14 cellular contexts compared by ENCODE assay signal in the genomic region with DNA sequence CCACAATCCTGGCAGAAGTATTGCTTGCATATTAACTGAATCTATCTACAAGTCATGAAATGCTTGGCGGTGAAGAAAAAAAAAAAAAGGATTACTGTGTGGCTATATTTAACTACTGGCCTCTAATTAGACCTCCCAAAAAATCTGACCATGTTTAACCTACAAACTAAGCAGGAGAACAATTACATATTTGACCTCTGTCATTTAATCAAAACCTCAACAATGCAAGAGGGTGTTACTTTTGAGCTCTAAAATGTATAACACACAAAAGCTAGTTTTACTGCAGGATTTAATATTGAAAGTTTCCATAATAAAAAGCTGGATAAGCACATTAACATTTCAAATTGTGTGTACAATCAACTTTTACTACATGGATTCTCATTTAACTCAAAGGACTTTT. TPM values are rescaled to one million over a fixed set of nuclear protein-coding genes. Genes with fewer than 3 reads are reported as not detected.
A peak's percentile ranks its signal among the peaks of the same experiment; 100 is the strongest.
DNase-seq lines count a peak whose midpoint lies in the region; ATAC-seq, FAIRE-seq and TF ChIP-seq lines count a peak whose summit lies in the region.
"Had no signal": no experiment of that assay in that cellular context is flagged by ENCODE, and none has a peak within 500 bp of the region (broad histone marks: within the 10 kb centered on the region; RNA-seq: fewer than 3 reads in every experiment).

No MANE protein-coding gene starts in this region.

- H3K27me3 Mint-ChIP-seq in activated CD8-positive, alpha-beta T cell treated with anti-CD3 and anti-CD28 coated beads, Interleukin-2, amount 10 ng/mL, durations not matched to agents 7 days and 5 days (ENCODE audit: low read depth): no peaks in the 10 kb centered on the region

- no peaks in the 10 kb centered on the region for H3K9me3 ChIP-seq in left ventricle myocardium inferior (replicated peaks)
- no peaks in the 10 kb centered on the region for H3K9me3 ChIP-seq in right atrium auricular region
- no peaks in the 10 kb centered on the region for H3K9me3 ChIP-seq in keratinocyte (ENCODE audit: control insufficient read depth, low read depth, low read length)
- H3K9me3 ChIP-seq in upper lobe of right lung: no peaks in the 10 kb centered on the region
- no peaks in the 10 kb centered on the region for H3K9me3 ChIP-seq in aorta (ENCODE audit: control insufficient read depth, low read length)
- H3K9me3 ChIP-seq: right lobe of liver, SJSA1 had no signal

- H3K27me3 ChIP-seq in left ventricle myocardium inferior (ENCODE audit: low read depth) (no peaks in the 10 kb centered on the region), right atrium auricular region (no peaks in the 10 kb centered on the region), keratinocyte (ENCODE audit: control insufficient read depth, extremely low read depth, insufficient read depth, low read length) (no peaks in the 10 kb centered on the region), upper lobe of right lung (no peaks in the 10 kb centered on the region), aorta (ENCODE audit: control insufficient read depth in 1 of 2, insufficient read depth in 2 of 2, low read length in 1 of 2) (no peaks in the 10 kb centered on the region)
- H3K27me3 ChIP-seq: right lobe of liver, SJSA1 had no signal

- H3K27ac ChIP-seq in left ventricle myocardium inferior (replicated peaks) (peak overlapping the region; percentile 80), right atrium auricular region (no peak overlapping the region), keratinocyte (ENCODE audit: control insufficient read depth, insufficient read depth, low read length) (no peak overlapping the region), upper lobe of right lung (no peak overlapping the region), aorta (ENCODE audit: low read depth in 1 of 2, low read length in 2 of 2) (no peak overlapping the region), substantia nigra (ENCODE audit: low read depth, low read length, poor library complexity, severe bottlenecking) (no peak overlapping the region)
- H3K27ac ChIP-seq: right lobe of liver, SJSA1 had no signal

- no peaks in the 10 kb centered on the region for H3K9me3 Mint-ChIP-seq in activated CD8-positive, alpha-beta T cell treated with anti-CD3 and anti-CD28 coated beads, Interleukin-2, amount 10 ng/mL, durations not matched to agents 7 days and 5 days (ENCODE audit: insufficient read depth)

- no peaks in the 10 kb centered on the region for H3K9me1 ChIP-seq in keratinocyte (ENCODE audit: control insufficient read depth, extremely low read depth, insufficient read depth, low read length)

- H3K9ac ChIP-seq in keratinocyte (ENCODE audit: control insufficient read depth, extremely low read depth, insufficient read depth, low read length): no peak overlapping the region

- H3K27ac Mint-ChIP-seq in activated CD8-positive, alpha-beta T cell treated with anti-CD3 and anti-CD28 coated beads, Interleukin-2, amount 10 ng/mL, durations not matched to agents 7 days and 5 days: peak overlapping the region; percentile 89

- H3K4me3 Mint-ChIP-seq in activated CD8-positive, alpha-beta T cell treated with anti-CD3 and anti-CD28 coated beads, Interleukin-2, amount 10 ng/mL, durations not matched to agents 7 days and 5 days: peak overlapping the region; percentile 84

- POLR2A ChIA-PET in activated CD8-positive, alpha-beta T cell treated with anti-CD3 and anti-CD28 coated beads, Interleukin-2, amount 10 ng/mL, durations not matched to agents 7 days and 5 days (lab: Charles Lee): interaction anchor here (1.8 kb wide), 1 partner anchor 220 kb away, joined by 5 read pairs; no protein-coding TSS in a partner anchor

- dilution Hi-C loops in keratinocyte (cut with MboI; ENCODE audit: extremely low pct_ligation_motif_present, low sequenced_read_pairs): no loop called here

- TF ChIP-seq CTCF in left ventricle myocardium inferior (IDR thresholded peaks at IDR 0.05; ENCODE audit: borderline replicate concordance) (no peak), right atrium auricular region (IDR thresholded peaks at IDR 0.05) (no peak), keratinocyte (optimal IDR thresholded peaks at IDR 0.05 in 1 of 3, IDR thresholded peaks at IDR 0.05 in 1 of 3, conservative IDR thresholded peaks at IDR 0.05 in 1 of 3; ENCODE audit: extremely low read depth in 1 of 3, insufficient read depth in 2 of 3, low read length in 3 of 3) (no peak), upper lobe of right lung (IDR thresholded peaks at IDR 0.05) (no peak)

- H3K36me3 Mint-ChIP-seq in activated CD8-positive, alpha-beta T cell treated with anti-CD3 and anti-CD28 coated beads, Interleukin-2, amount 10 ng/mL, durations not matched to agents 7 days and 5 days (ENCODE audit: low read depth): peaks cover 24% of the 10 kb centered on the region

- peak overlapping the region; percentile 71 for H3K4me2 ChIP-seq in keratinocyte (ENCODE audit: control insufficient read depth, extremely low read depth, insufficient read depth, low read depth, low read length)

- intact Hi-C loops in left ventricle myocardium inferior (cut with micrococcal nuclease) (no loop called here), upper lobe of right lung (cut with DNase I) (no loop called here), aorta (cut with DNase I) (no loop called here)

- ATAC-seq in activated CD8-positive, alpha-beta T cell treated with anti-CD3 and anti-CD28 coated beads, Interleukin-2, amount 10 ng/mL, durations not matched to agents 7 days and 5 days: no peak
- no peak for ATAC-seq in upper lobe of right lung
- ATAC-seq in aorta (ENCODE audit: low FRiP score): no peak
- ATAC-seq: right lobe of liver had no signal

- WGBS in aorta, 2 donors: 53 to 71% methylated on average over 1 of the region's 1 CpG

- CTCF ChIA-PET in activated CD8-positive, alpha-beta T cell treated with anti-CD3 and anti-CD28 coated beads, Interleukin-2, amount 10 ng/mL, durations not matched to agents 7 days and 5 days (lab: Charles Lee): interaction anchor here (0.6 to 1.2 kb wide), 3 partner anchors 107 to 290 kb away, joined by 3 to 7 read pairs (median 4); no protein-coding TSS in a partner anchor

- no peaks in the 10 kb centered on the region for H3K4me1 ChIP-seq in left ventricle myocardium inferior
- H3K4me1 ChIP-seq in right atrium auricular region: no peaks in the 10 kb centered on the region
- H3K4me1 ChIP-seq in keratinocyte (ENCODE audit: control insufficient read depth, extremely low read depth, insufficient read depth, low read length): peaks cover 11% of the 10 kb centered on the region
- no peaks in the 10 kb centered on the region for H3K4me1 ChIP-seq in upper lobe of right lung
- H3K4me1 ChIP-seq in aorta (ENCODE audit: control insufficient read depth in 1 of 2, insufficient read depth in 2 of 2, low read length in 2 of 2): no peaks in the 10 kb centered on the region
- H3K4me1 ChIP-seq: right lobe of liver, SJSA1 had no signal

- H3K4me3 ChIP-seq in left ventricle myocardium inferior (peak overlapping the region; percentile 67), right atrium auricular region (peak overlapping the region in 1 of 2 donors; percentile 53), keratinocyte (ENCODE audit: control insufficient read depth in 2 of 3, extremely low read depth in 1 of 3, insufficient read depth in 2 of 3, low read depth in 1 of 3, low read length in 3 of 3) (peak overlapping the region in 1 of 3 experiments; percentile 67), upper lobe of right lung (peak overlapping the region; percentile 44), aorta (ENCODE audit: low read length in 2 of 2) (no peak overlapping the region)
- H3K4me3 ChIP-seq: right lobe of liver, SJSA1 had no signal

- H4K20me1 ChIP-seq in keratinocyte (ENCODE audit: control insufficient read depth, extremely low read depth, insufficient read depth, low read length): no peaks in the 10 kb centered on the region

- peaks cover 44% of the 10 kb centered on the region for H3K4me1 Mint-ChIP-seq in activated CD8-positive, alpha-beta T cell treated with anti-CD3 and anti-CD28 coated beads, Interleukin-2, amount 10 ng/mL, durations not matched to agents 7 days and 5 days (ENCODE audit: low read depth)

- no peaks in the 10 kb centered on the region for H3K79me2 ChIP-seq in keratinocyte (ENCODE audit: control insufficient read depth, insufficient read depth, low read length)

- H2AFZ ChIP-seq in keratinocyte (ENCODE audit: control insufficient read depth, low read length): no peak overlapping the region

- DNase-seq in left ventricle myocardium inferior (no peak), right atrium auricular region (ENCODE audit: low spot score) (no peak), keratinocyte (ENCODE audit: low read depth, low spot score) (no peak), upper lobe of right lung (no peak), aorta (no peak), kidney tubule cell (ENCODE audit: low spot score) (no peak), substantia nigra (lab: John Stamatoyannopoulos, UW) (no peak)
- no peak for DNase-seq in activated CD8-positive, alpha-beta T cell treated with anti-CD3 and anti-CD28 coated beads, Interleukin-2, amount 10 ng/mL, durations not matched to agents 7 days and 5 days
- DNase-seq: activated CD4-positive, alpha-beta T cell treated with anti-CD3 and anti-CD28 coated beads for 1 hour; NCI-H1105; NCI-H526 treated with DMSO at 0.1 percent for 48 hours; right lobe of liver had no signal

- H3K36me3 ChIP-seq in left ventricle myocardium inferior (no peaks in the 10 kb centered on the region), right atrium auricular region (no peaks in the 10 kb centered on the region), keratinocyte (ENCODE audit: control insufficient read depth in 2 of 2, extremely low read depth in 1 of 2, insufficient read depth in 2 of 2, low read length in 2 of 2) (no peaks in the 10 kb centered on the region), upper lobe of right lung (no peaks in the 10 kb centered on the region), aorta (ENCODE audit: control insufficient read depth in 1 of 2, insufficient read depth in 2 of 2, low read length in 1 of 2) (no peaks in the 10 kb centered on the region)
- H3K36me3 ChIP-seq: right lobe of liver, SJSA1 had no signal

- FAIRE-seq in keratinocyte (lab: Jason Lieb, UNC): no peak

RNA-seq across cellular contexts. Expression of a gene that starts 1.5 kb away (rescaled TPM):
- 64.4 TPM for total RNA-seq in left ventricle myocardium inferior
- total RNA-seq in right atrium auricular region: 10 to 100 TPM; 42.7 to 82.1 TPM
- 10 to 100 TPM; 74.3 to 75.9 TPM for total RNA-seq in activated CD8-positive, alpha-beta T cell treated with anti-CD3 and anti-CD28 coated beads, Interleukin-2, amount 10 ng/mL, durations not matched to agents 7 days and 5 days
- polyA plus RNA-seq in keratinocyte: 40.0 to 87.5 TPM (median 64.4 TPM) in 3 replicates
- 12.2 TPM for polyA plus RNA-seq in keratinocyte (2011; ENCODE audit: low read depth)
- 41.2 and 67.6 TPM in 2 replicates for polyA plus RNA-seq in keratinocyte (2011; cell fraction: cytosol; rRNA removed)
- 178 and 207 TPM in 2 replicates for polyA plus RNA-seq in keratinocyte (2011; cell fraction: nucleus; rRNA removed)
- polyA plus RNA-seq in keratinocyte (2012; ENCODE audit: low replicate concordance): 25.3 and 28.8 TPM in 2 replicates
- polyA minus RNA-seq in keratinocyte: 29.8 to 53.2 TPM (median 30.6 TPM) in 3 replicates
- polyA minus RNA-seq in keratinocyte (2011; cell fraction: cytosol; rRNA and poly(A)+ RNA removed): 46.0 TPM
- polyA minus RNA-seq in keratinocyte (2011; cell fraction: nucleus; rRNA and poly(A)+ RNA removed): 52.4 and 74.4 TPM in 2 replicates
- 44.4 TPM for total RNA-seq in upper lobe of right lung
- total RNA-seq in aorta: 100 to 1,000 TPM in 1 of 2 donors, 10 to 100 TPM in 1; 40.7 to 153 TPM
- 1 to 10 TPM; 1.6 to 2.8 TPM for polyA plus RNA-seq in aorta
- total RNA-seq: SJSA1 had no signal
- polyA plus RNA-seq: BJ had no signal

Comparison
In these comparisons a context has a peak if more than half of its experiments do, and no peak if none do; other contexts are left out.
1. H3K4me3 ChIP-seq: peak in left ventricle myocardium inferior (single experiment) and upper lobe of right lung (single experiment); none in aorta (0 of 2).